9 cellular contexts compared by ENCODE assay signal in the genomic region with DNA sequence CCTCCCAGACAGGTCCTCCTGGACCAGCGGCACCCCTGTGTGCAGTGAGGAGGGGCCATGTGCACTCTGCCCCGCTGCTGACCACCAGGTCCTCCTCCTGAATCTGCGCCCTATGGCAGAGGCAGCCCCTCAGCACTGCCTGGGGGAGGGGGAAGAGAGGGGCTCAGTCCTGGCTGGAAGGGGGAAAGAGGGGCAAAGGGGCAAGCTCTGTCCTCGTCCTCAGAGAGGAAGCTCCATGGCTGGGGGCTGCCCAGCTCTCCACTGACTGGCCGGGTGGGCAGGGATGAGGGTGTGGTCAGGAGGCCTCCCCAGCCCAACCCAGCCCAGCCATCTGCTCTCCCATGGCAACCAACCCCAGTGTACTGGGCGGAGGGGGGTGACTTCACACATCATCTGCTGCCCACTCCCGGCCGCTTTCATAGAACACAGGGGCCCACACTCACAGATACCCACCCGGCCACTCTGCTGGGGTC. TPM values are rescaled to one million over a fixed set of nuclear protein-coding genes. Genes with fewer than 3 reads are reported as not detected.
A peak's percentile ranks its signal among the peaks of the same experiment; 100 is the strongest.
DNase-seq lines count a peak whose midpoint lies in the region; ATAC-seq and TF ChIP-seq lines count a peak whose summit lies in the region.
"Had no signal": no experiment of that assay in that cellular context is flagged by ENCODE, and none has a peak within 500 bp of the region (broad histone marks: within the 10 kb centered on the region; RNA-seq: fewer than 3 reads in every experiment).

No MANE protein-coding gene starts in this region.

- H3K36me3 ChIP-seq in ES-I3 (ENCODE audit: insufficient read depth, low read length), result no peaks in the 10 kb centered on the region
- H3K36me3 ChIP-seq in adipocyte (ENCODE audit: control insufficient read depth, insufficient read depth, low read length, severe bottlenecking), result no peaks in the 10 kb centered on the region
- no peaks in the 10 kb centered on the region for H3K36me3 ChIP-seq in sigmoid colon

- H3K27me3 Mint-ChIP-seq in activated T-helper 1 cell treated with anti-CD3 and anti-CD28 coated beads, Interleukin-12 subunit alpha, Interleukin-12 subunit beta, Interleukin-2, Interleukin-4 antibody, amounts not matched to agents 30 ng/mL and 10 ng/mL and 1 ng/mL, durations not matched to agents 14 hours and 24 hours and 36 hours (ENCODE audit: insufficient read depth), result peaks cover 19% of the 10 kb centered on the region

- whole genome bisulfite sequencing in right cardiac atrium, result 37% methylated on average over 9 of the region's 9 CpGs
- 46 to 55% methylated on average over 9 of the region's 9 CpGs for WGBS in sigmoid colon, 2 donors

- intact Hi-C loops in right cardiac atrium (cut with DNase I) (loop anchor here in 2 of 4 donors (10.0 kb wide), 1 partner anchor 48 kb away; no protein-coding TSS in a partner anchor), sigmoid colon (cut with DNase I) (no loop called here)
- intact Hi-C loops in activated T-helper 1 cell treated with anti-CD3 and anti-CD28 coated beads, Interleukin-12 subunit alpha, Interleukin-12 subunit beta, Interleukin-2, Interleukin-4 antibody, amounts not matched to agents 30 ng/mL and 10 ng/mL and 1 ng/mL, durations not matched to agents 14 hours and 24 hours and 36 hours (cut with micrococcal nuclease), result no loop called here

- no peak for TF ChIP-seq POLR2A in sigmoid colon (IDR thresholded peaks at IDR 0.05)

- ATAC-seq in right cardiac atrium, result peak; percentile 44 to 72
- no peak for ATAC-seq in left lobe of liver
- ATAC-seq: activated CD8-positive, alpha-beta memory T cell treated with anti-CD3 and anti-CD28 coated beads, Interleukin-2, amount 10 ng/mL, durations not matched to agents 7 days and 5 days had no signal

- H3K4me1 ChIP-seq in ES-I3 (ENCODE audit: insufficient read depth, low read length), result peaks cover 55% of the 10 kb centered on the region
- peaks cover 64% of the 10 kb centered on the region for H3K4me1 ChIP-seq in adipocyte (ENCODE audit: control insufficient read depth, insufficient read depth, low read length)
- H3K4me1 ChIP-seq in right cardiac atrium (ENCODE audit: control insufficient read depth, insufficient read depth, low read length), result peaks cover 55% of the 10 kb centered on the region
- H3K4me1 ChIP-seq in sigmoid colon, result peaks cover 0 to 95% (median 84%) of the 10 kb centered on the region in 4 donors

- no peaks in the 10 kb centered on the region for H3K9me3 Mint-ChIP-seq in activated T-helper 1 cell treated with anti-CD3 and anti-CD28 coated beads, Interleukin-12 subunit alpha, Interleukin-12 subunit beta, Interleukin-2, Interleukin-4 antibody, amounts not matched to agents 30 ng/mL and 10 ng/mL and 1 ng/mL, durations not matched to agents 14 hours and 24 hours and 36 hours

- DNase-seq in adipocyte (ENCODE audit: low read depth) (peak; percentile 71), right cardiac atrium (peak in 2 of 3 donors; percentile 74 to 80), sigmoid colon (peak; percentile 75), SW 1271 (lab: John Stamatoyannopoulos, UW) (no peak), left lobe of liver (ENCODE audit: low spot score) (no peak)
- no peak for DNase-seq in activated T-helper 1 cell treated with anti-CD3 and anti-CD28 coated beads, Interleukin-12 subunit alpha, Interleukin-12 subunit beta, Interleukin-2, Interleukin-4 antibody, amounts not matched to agents 30 ng/mL and 10 ng/mL and 1 ng/mL, durations not matched to agents 14 hours and 24 hours and 36 hours (ENCODE audit: low spot score)
- no peak for DNase-seq in activated CD4-positive, alpha-beta T cell treated with anti-CD3 and anti-CD28 coated beads, Interleukin-2, amount 50 U/mL, for 4 hours
- DNase-seq: activated CD8-positive, alpha-beta memory T cell treated with anti-CD3 and anti-CD28 coated beads, Interleukin-2, amount 10 ng/mL, durations not matched to agents 7 days and 5 days had no signal

- no peaks in the 10 kb centered on the region for H3K4me1 Mint-ChIP-seq in activated T-helper 1 cell treated with anti-CD3 and anti-CD28 coated beads, Interleukin-12 subunit alpha, Interleukin-12 subunit beta, Interleukin-2, Interleukin-4 antibody, amounts not matched to agents 30 ng/mL and 10 ng/mL and 1 ng/mL, durations not matched to agents 14 hours and 24 hours and 36 hours (ENCODE audit: low read depth)
- H3K4me1 Mint-ChIP-seq: activated CD8-positive, alpha-beta memory T cell treated with anti-CD3 and anti-CD28 coated beads, Interleukin-2, amount 10 ng/mL, durations not matched to agents 7 days and 5 days had no signal

- H3K27ac ChIP-seq in right cardiac atrium (ENCODE audit: low read length) (peak overlapping the region; percentile 21), sigmoid colon (peak overlapping the region; percentile 20 to 96 (median 76))

- TF ChIP-seq CTCF in sigmoid colon (IDR thresholded peaks at IDR 0.05), result no peak

- H3K4me3 ChIP-seq in adipocyte (ENCODE audit: low read length) (no peak overlapping the region), right cardiac atrium (ENCODE audit: low read length) (no peak overlapping the region), sigmoid colon (peak overlapping the region in 1 of 4 donors; percentile 4)

- H3K9me3 ChIP-seq in ES-I3 (ENCODE audit: control insufficient read depth, insufficient read depth, low read length) (no peaks in the 10 kb centered on the region), adipocyte (ENCODE audit: control insufficient read depth, low read length) (no peaks in the 10 kb centered on the region), right cardiac atrium (ENCODE audit: control insufficient read depth, low read length) (no peaks in the 10 kb centered on the region), sigmoid colon (no peaks in the 10 kb centered on the region)

- H3K9ac ChIP-seq in ES-I3 (ENCODE audit: low read depth, low read length), result 0 out of 2 replicates have a peak overlapping the region, but pooled peaks have one; percentile 8
- peak overlapping the region; percentile 60 for H3K9ac ChIP-seq in adipocyte (ENCODE audit: low read length)

- H3K27ac Mint-ChIP-seq in activated T-helper 1 cell treated with anti-CD3 and anti-CD28 coated beads, Interleukin-12 subunit alpha, Interleukin-12 subunit beta, Interleukin-2, Interleukin-4 antibody, amounts not matched to agents 30 ng/mL and 10 ng/mL and 1 ng/mL, durations not matched to agents 14 hours and 24 hours and 36 hours, result no peak overlapping the region
- H3K27ac Mint-ChIP-seq: activated CD8-positive, alpha-beta memory T cell treated with anti-CD3 and anti-CD28 coated beads, Interleukin-2, amount 10 ng/mL, durations not matched to agents 7 days and 5 days had no signal

- no peaks in the 10 kb centered on the region for H3K27me3 ChIP-seq in adipocyte (replicated peaks; ENCODE audit: control insufficient read depth, insufficient read depth, low read length)
- no peaks in the 10 kb centered on the region for H3K27me3 ChIP-seq in right cardiac atrium (ENCODE audit: control insufficient read depth, insufficient read depth)
- H3K27me3 ChIP-seq in sigmoid colon, result no peaks in the 10 kb centered on the region

- no peak for TF ChIP-seq EP300 in sigmoid colon (IDR thresholded peaks at IDR 0.05)

- no peak overlapping the region for H3K4me3 Mint-ChIP-seq in activated T-helper 1 cell treated with anti-CD3 and anti-CD28 coated beads, Interleukin-12 subunit alpha, Interleukin-12 subunit beta, Interleukin-2, Interleukin-4 antibody, amounts not matched to agents 30 ng/mL and 10 ng/mL and 1 ng/mL, durations not matched to agents 14 hours and 24 hours and 36 hours
- H3K4me3 Mint-ChIP-seq: activated CD8-positive, alpha-beta memory T cell treated with anti-CD3 and anti-CD28 coated beads, Interleukin-2, amount 10 ng/mL, durations not matched to agents 7 days and 5 days had no signal

- no peaks in the 10 kb centered on the region for H3K36me3 Mint-ChIP-seq in activated T-helper 1 cell treated with anti-CD3 and anti-CD28 coated beads, Interleukin-12 subunit alpha, Interleukin-12 subunit beta, Interleukin-2, Interleukin-4 antibody, amounts not matched to agents 30 ng/mL and 10 ng/mL and 1 ng/mL, durations not matched to agents 14 hours and 24 hours and 36 hours (ENCODE audit: low read depth)
- H3K36me3 Mint-ChIP-seq: activated CD8-positive, alpha-beta memory T cell treated with anti-CD3 and anti-CD28 coated beads, Interleukin-2, amount 10 ng/mL, durations not matched to agents 7 days and 5 days had no signal

RNA-seq across cellular contexts. Expression of a gene that starts 5.5 kb away (rescaled TPM):
- total RNA-seq in right cardiac atrium (10 to 100 TPM; 58.1 to 68.8 (median 68.0) TPM), sigmoid colon (10 to 100 TPM; 21.7 to 42.9 (median 32.4) TPM), left lobe of liver (39.2 TPM)
- polyA plus RNA-seq in right cardiac atrium (53.1 TPM), sigmoid colon (10 to 100 TPM; 45.0 to 82.3 (median 72.6) TPM)
- 0.13 and 0.61 TPM in 2 replicates for total RNA-seq in activated T-helper 1 cell treated with anti-CD3 and anti-CD28 coated beads, Interleukin-12 subunit alpha, Interleukin-12 subunit beta, Interleukin-2, Interleukin-4 antibody, amounts not matched to agents 30 ng/mL and 10 ng/mL and 1 ng/mL, durations not matched to agents 14 hours and 24 hours and 36 hours

RNA-seq across cellular contexts. Expression of a gene that starts 38.1 kb away (rescaled TPM):
- total RNA-seq in right cardiac atrium (under 1 TPM in 1 of 4 donors, not detected in 3; 0.62 TPM), sigmoid colon (not detected), left lobe of liver (9.7 TPM)
- polyA plus RNA-seq in right cardiac atrium (0.27 TPM), sigmoid colon (10 to 100 TPM in 1 of 3 donors, under 1 TPM in 1, not detected in 1; 0.48 to 16.8 TPM)
- not detected in 2 replicates for total RNA-seq in activated T-helper 1 cell treated with anti-CD3 and anti-CD28 coated beads, Interleukin-12 subunit alpha, Interleukin-12 subunit beta, Interleukin-2, Interleukin-4 antibody, amounts not matched to agents 30 ng/mL and 10 ng/mL and 1 ng/mL, durations not matched to agents 14 hours and 24 hours and 36 hours
- total RNA-seq: activated CD8-positive, alpha-beta memory T cell treated with anti-CD3 and anti-CD28 coated beads, Interleukin-2, amount 10 ng/mL, durations not matched to agents 7 days and 5 days had no signal

RNA-seq across cellular contexts. Expression of a gene that starts 49.9 kb away (rescaled TPM):
- 1 to 10 TPM in 1 of 4 donors, not detected in 3; 2.9 TPM for total RNA-seq in right cardiac atrium
- 0.14 TPM for polyA plus RNA-seq in right cardiac atrium
- total RNA-seq in sigmoid colon, result not detected
- polyA plus RNA-seq in sigmoid colon, result 10 to 100 TPM in 1 of 3 donors, under 1 TPM in 1, not detected in 1; 0.42 to 17.4 TPM
- total RNA-seq in activated T-helper 1 cell treated with anti-CD3 and anti-CD28 coated beads, Interleukin-12 subunit alpha, Interleukin-12 subunit beta, Interleukin-2, Interleukin-4 antibody, amounts not matched to agents 30 ng/mL and 10 ng/mL and 1 ng/mL, durations not matched to agents 14 hours and 24 hours and 36 hours, result not detected in 2 replicates
- 12.7 TPM for total RNA-seq in left lobe of liver
- total RNA-seq: activated CD8-positive, alpha-beta memory T cell treated with anti-CD3 and anti-CD28 coated beads, Interleukin-2, amount 10 ng/mL, durations not matched to agents 7 days and 5 days had no signal

Comparison
In these comparisons a context has a peak if more than half of its experiments do, and no peak if none do; other contexts are left out.
1. DNase-seq: peak in adipocyte (single experiment), right cardiac atrium (2 of 3) and sigmoid colon (single experiment); none in activated T-helper 1 cell treated with anti-CD3 and anti-CD28 coated beads, Interleukin-12 subunit alpha, Interleukin-12 subunit beta, Interleukin-2, Interleukin-4 antibody, amounts not matched to agents 30 ng/mL and 10 ng/mL and 1 ng/mL, durations not matched to agents 14 hours and 24 hours and 36 hours (single experiment), activated CD4-positive, alpha-beta T cell treated with anti-CD3 and anti-CD28 coated beads, Interleukin-2, amount 50 U/mL, for 4 hours (0 of 2), SW 1271 (0 of 2) and left lobe of liver (single experiment).
2. RNA of a gene that starts 5.5 kb away (total RNA-seq): 58.1 to 68.8 TPM in right cardiac atrium, 21.7 to 42.9 TPM in sigmoid colon and 39.2 TPM in left lobe of liver (single experiment); 0.13 to 0.61 TPM in activated T-helper 1 cell treated with anti-CD3 and anti-CD28 coated beads, Interleukin-12 subunit alpha, Interleukin-12 subunit beta, Interleukin-2, Interleukin-4 antibody, amounts not matched to agents 30 ng/mL and 10 ng/mL and 1 ng/mL, durations not matched to agents 14 hours and 24 hours and 36 hours; every median in the first group is over 10 times any median in the second.